8 cellular contexts compared by ENCODE assay signal in genomic region chr15:59104912-59105732, GRCh38. TPM values are rescaled to one million over a fixed set of nuclear protein-coding genes. Genes with fewer than 3 reads are reported as not detected.
DNase-seq lines count a peak whose midpoint lies in the region; ATAC-seq and TF ChIP-seq lines count a peak whose summit lies in the region.

TSS of gene CCNB2 (plus strand) at chr15:59105146. CDS start at chr15:59105269, 123 bp downstream.

- peaks cover 12% of the 10 kb centered on the region for H3K4me1 Mint-ChIP-seq in chondrocyte (ENCODE audit: low read depth)

- H3K36me3 ChIP-seq in BJ (ENCODE audit: control insufficient read depth, insufficient read depth, low read length) (peaks cover 1% of the 10 kb centered on the region; the same call in 1 of the 2 replicates), kidney epithelial cell (ENCODE audit: control insufficient read depth, insufficient read depth, low read length) (no peaks in the 10 kb centered on the region)

- H3K4me3 Mint-ChIP-seq in chondrocyte (ENCODE audit: unreplicated experiment), result peak within 1 kb of the TSS; percentile 88

- H3K27me3 ChIP-seq in BJ (ENCODE audit: control insufficient read depth, insufficient read depth, low read length) (no peaks in the 10 kb centered on the region), kidney epithelial cell (ENCODE audit: control insufficient read depth, insufficient read depth, low read length) (no peaks in the 10 kb centered on the region)

- peak; percentile 91 for ATAC-seq in HG03457 (IDR thresholded peaks at IDR 0.05; ENCODE audit: unreplicated experiment)

- no peaks in the 10 kb centered on the region for H3K9me3 Mint-ChIP-seq in chondrocyte (ENCODE audit: low read depth)

- CTCF ChIA-PET in BJ (lab: Yijun Ruan, JAX), result no interaction called here

- POLR2A ChIA-PET in BJ (lab: Charles Lee), result no interaction called here

- DNase-seq in BJ (ENCODE audit: low read depth), result peak; percentile 69
- peak; percentile 88 for DNase-seq in GM19240 (ENCODE audit: insufficient read length, low spot score)
- peak; percentile 96 for DNase-seq in NCI-H524 (lab: John Stamatoyannopoulos, UW)
- DNase-seq in activated CD4-positive, alpha-beta T cell treated with anti-CD3 and anti-CD28 coated beads for 24 hours (ENCODE audit: low read depth in 2 of 2), result peak; percentile 69 to 70
- DNase-seq in chondrocyte (ENCODE audit: low spot score), result peak; percentile 83
- peak; percentile 80 for DNase-seq in kidney epithelial cell (ENCODE audit: low read depth)
- peak; percentile 48 for DNase-seq in stimulated activated CD4-positive, alpha-beta T cell treated with anti-CD3 and anti-CD28 coated beads, Interleukin-1b, Interleukin-23, amount 100 ng/mL, for 1 hour (ENCODE audit: low read depth in 2 of 2)

- peaks cover 7% of the 10 kb centered on the region for H3K36me3 Mint-ChIP-seq in chondrocyte (ENCODE audit: low read depth)

- TF ChIP-seq CTCF in BJ (IDR thresholded peaks at IDR 0.05; ENCODE audit: insufficient read depth, low read depth, low read length), result no peak
- no peak for TF ChIP-seq CTCF in chondrocyte (IDR thresholded peaks at IDR 0.05)
- no peak for TF ChIP-seq CTCF in kidney epithelial cell (IDR thresholded peaks at IDR 0.05; ENCODE audit: insufficient read depth, low read length, poor library complexity, severe bottlenecking)

- peak within 1 kb of the TSS; percentile 95 for H3K27ac Mint-ChIP-seq in chondrocyte (ENCODE audit: unreplicated experiment)

- no peaks in the 10 kb centered on the region for H3K27me3 Mint-ChIP-seq in chondrocyte (ENCODE audit: low read depth)

- H3K4me3 ChIP-seq in BJ (ENCODE audit: low read depth, low read length), result peak within 1 kb of the TSS; percentile 97
- peak within 1 kb of the TSS; percentile 73 for H3K4me3 ChIP-seq in kidney epithelial cell (ENCODE audit: low read depth, low read length)

RNA-seq across cellular contexts. Expression of gene CCNB2, which starts in this region (rescaled TPM):
- polyA plus RNA-seq in BJ (2011; rRNA removed), result 33.5 and 45.3 TPM in 2 replicates
- polyA minus RNA-seq in BJ (2011; rRNA and poly(A)+ RNA removed), result 14.4 and 19.0 TPM in 2 replicates
- total RNA-seq in chondrocyte (5.3 to 10.4 TPM (median 9.7 TPM) in 3 replicates), kidney epithelial cell (12.8 and 15.8 TPM in 2 replicates)

Comparison
In these comparisons a context has a peak if more than half of its experiments do, and no peak if none do; other contexts are left out.
1. Peak in every context shown above with its lines: DNase-seq, ATAC-seq and H3K4me3 ChIP-seq.